Comparison of ENCODE assay signal across 11 cellular contexts in genomic region chr2:219460424-219460926, GRCh38. TPM values are rescaled to one million over a fixed set of nuclear protein-coding genes. Genes with fewer than 3 reads are reported as not detected.
DNase-seq lines count a peak whose midpoint lies in the region; ATAC-seq and TF ChIP-seq lines count a peak whose summit lies in the region.
"Had no signal": no experiment of that assay in that cellular context is flagged by ENCODE, and none has a peak within 500 bp of the region (broad histone marks: within the 10 kb centered on the region; RNA-seq: fewer than 3 reads in every experiment).

No MANE protein-coding gene starts in this region.

- H3K9ac ChIP-seq in H9 (ENCODE audit: extremely low read depth, insufficient read length, low read length) = no peak overlapping the region
- H3K9ac ChIP-seq in iPS-18a (ENCODE audit: low read length) = no peak overlapping the region

- no peaks in the 10 kb centered on the region; the same call in 1 of the 2 replicates for H3K4me1 ChIP-seq in H9 (ENCODE audit: insufficient read depth, low read length)
- peaks cover 27% of the 10 kb centered on the region for H3K4me1 ChIP-seq in iPS-18a (ENCODE audit: control insufficient read depth, low read depth, low read length)
- peaks cover 0 to 98% (median 88%) of the 10 kb centered on the region in 4 donors for H3K4me1 ChIP-seq in sigmoid colon

- no peaks in the 10 kb centered on the region for H4K20me1 ChIP-seq in H9 (ENCODE audit: control insufficient read depth, insufficient read depth, insufficient read length)

- TF ChIP-seq CTCF in H9 (conservative IDR thresholded peaks at IDR 0.05) (no peak), sigmoid colon (IDR thresholded peaks at IDR 0.05) (no peak)

- intact Hi-C loops in sigmoid colon (cut with DNase I) = loop anchor here (2.0 kb wide), 1 partner anchor 36 kb away; a partner anchor contains a TSS

- H3K27me3 ChIP-seq in H9 (ENCODE audit: insufficient read depth, low read length) (no peaks in the 10 kb centered on the region), iPS-18a (ENCODE audit: control insufficient read depth, insufficient read depth, low read length) (no peaks in the 10 kb centered on the region), sigmoid colon (no peaks in the 10 kb centered on the region)
- H3K27me3 ChIP-seq: SJSA1 had no signal

- no peak overlapping the region for H2AK5ac ChIP-seq in H9 (ENCODE audit: insufficient read length, low read length)

- DNase-seq in H9 (peak; percentile 85), anterior cingulate cortex (lab: John Stamatoyannopoulos, UW) (peak in 35 of 58 donors; percentile 4 to 54 (median 25)), sigmoid colon (peak; percentile 97), NCI-H2029 treated with DMSO at 0.1 percent for 48 hours (lab: John Stamatoyannopoulos, UW) (no peak), germinal center (ENCODE audit: low spot score) (no peak)
- no peak for DNase-seq in effector memory CD8-positive, alpha-beta T cell
- DNase-seq: lower lobe of right lung had no signal

- no peaks in the 10 kb centered on the region for H3K79me2 ChIP-seq in H9 (ENCODE audit: insufficient read depth, low read length)

- peaks cover 37 to 41% of the 10 kb centered on the region in 2 experiments for H3K4me1 Mint-ChIP-seq in H9
- H3K4me1 Mint-ChIP-seq in effector memory CD8-positive, alpha-beta T cell (ENCODE audit: low read depth in 2 of 2) = no peaks in the 10 kb centered on the region
- H3K4me1 Mint-ChIP-seq: activated naive CD4-positive, alpha-beta T cell treated with anti-CD3 and anti-CD28 coated beads, Interleukin-2, amount 50 U/mL, for 24 hours had no signal

- no peak overlapping the region for H2BK12ac ChIP-seq in H9 (ENCODE audit: insufficient read length, low read depth, low read length)

- no peak overlapping the region for H2BK15ac ChIP-seq in H9 (ENCODE audit: low read depth, low read length)

- H3K27ac ChIP-seq in H9 (ENCODE audit: insufficient read length, low read depth, low read length) (no peak overlapping the region), iPS-18a (ENCODE audit: low read length) (no peak overlapping the region), sigmoid colon (peak overlapping the region; percentile 96 to 99 (median 99))
- H3K27ac ChIP-seq: lower lobe of right lung, SJSA1 had no signal

- no peak overlapping the region for H2BK5ac ChIP-seq in H9 (ENCODE audit: insufficient read length, low read length)

- peaks cover 6 to 13% (median 9%) of the 10 kb centered on the region in 3 experiments for H3K36me3 Mint-ChIP-seq in H9 (ENCODE audit: insufficient read depth in 1 of 3, low read depth in 3 of 3)
- no peaks in the 10 kb centered on the region for H3K36me3 Mint-ChIP-seq in effector memory CD8-positive, alpha-beta T cell (ENCODE audit: insufficient read depth)
- H3K36me3 Mint-ChIP-seq: activated naive CD4-positive, alpha-beta T cell treated with anti-CD3 and anti-CD28 coated beads, Interleukin-2, amount 50 U/mL, for 24 hours had no signal

- peak overlapping the region; percentile 21 for H3K4me2 ChIP-seq in H9 (ENCODE audit: insufficient read depth, insufficient read length, low read length)

- H3K4ac ChIP-seq in H9 (ENCODE audit: low read depth, low read length) = no peak overlapping the region

- ATAC-seq in HG02884 (IDR thresholded peaks at IDR 0.05; ENCODE audit: unreplicated experiment) = no peak
- no peak for ATAC-seq in effector memory CD8-positive, alpha-beta T cell (replicated peaks)

- no peaks in the 10 kb centered on the region for H3K23me2 ChIP-seq in H9 (ENCODE audit: insufficient read length, low read depth, low read length, poor library complexity, severe bottlenecking)

- H3K56ac ChIP-seq in H9 (ENCODE audit: insufficient read length, low read depth, low read length) = no peak overlapping the region

- H3K9me3 ChIP-seq in H9 (ENCODE audit: control insufficient read depth, low read depth, low read length) (no peaks in the 10 kb centered on the region), iPS-18a (ENCODE audit: control insufficient read depth, low read depth, low read length) (no peaks in the 10 kb centered on the region), sigmoid colon (no peaks in the 10 kb centered on the region)
- H3K9me3 ChIP-seq: lower lobe of right lung, SJSA1 had no signal

- no CpG with 5 or more reads among the region's 18 CpGs for WGBS in H9 (ENCODE audit: extremely low coverage, insufficient read length, low lambda C conversion rate)
- WGBS in sigmoid colon, 2 donors = 57 to 74% methylated on average over 18 of the region's 18 CpGs

- H4K8ac ChIP-seq in H9 (replicated peaks; ENCODE audit: insufficient read length, low read depth, low read length) = no peak overlapping the region

- H3K18ac ChIP-seq in H9 (ENCODE audit: insufficient read length, low read depth, low read length) = no peak overlapping the region

- no peak overlapping the region for H2BK20ac ChIP-seq in H9 (ENCODE audit: low read depth, low read length, poor library complexity, severe bottlenecking)

- H4K91ac ChIP-seq in H9 (ENCODE audit: insufficient read length, low read depth, low read length) = no peak overlapping the region

- peak in 1 of 4 donors; percentile 74 for TF ChIP-seq EP300 in sigmoid colon (IDR thresholded peaks at IDR 0.05)

- H2AFZ ChIP-seq in H9 (ENCODE audit: low read length) = no peak overlapping the region

- H3K4me3 ChIP-seq in iPS-18a (ENCODE audit: low read length) (peak overlapping the region; percentile 37), sigmoid colon (peak overlapping the region; percentile 4 to 46 (median 38))
- H3K4me3 ChIP-seq: lower lobe of right lung, SJSA1 had no signal

- peaks cover 4% of the 10 kb centered on the region for H3K27me3 Mint-ChIP-seq in H9 (ENCODE audit: low read depth)
- H3K27me3 Mint-ChIP-seq in effector memory CD8-positive, alpha-beta T cell = peaks cover 6 to 30% of the 10 kb centered on the region in 2 donors
- H3K27me3 Mint-ChIP-seq: activated naive CD4-positive, alpha-beta T cell treated with anti-CD3 and anti-CD28 coated beads, Interleukin-2, amount 50 U/mL, for 24 hours had no signal

- no peak overlapping the region for H2BK120ac ChIP-seq in H9 (ENCODE audit: low read depth, low read length, poor library complexity, severe bottlenecking)

- H3K23ac ChIP-seq in H9 (ENCODE audit: insufficient read length, low read depth, low read length) = no peak overlapping the region

- H4K5ac ChIP-seq in H9 (ENCODE audit: insufficient read length, low read depth, low read length) = no peak overlapping the region

- no peaks in the 10 kb centered on the region; a peak in 1 of 5 replicates for H3K9me3 Mint-ChIP-seq in H9
- no peaks in the 10 kb centered on the region for H3K9me3 Mint-ChIP-seq in effector memory CD8-positive, alpha-beta T cell
- H3K9me3 Mint-ChIP-seq: activated naive CD4-positive, alpha-beta T cell treated with anti-CD3 and anti-CD28 coated beads, Interleukin-2, amount 50 U/mL, for 24 hours had no signal

- peak overlapping the region in 2 of 3 experiments; percentile 34 to 96; a peak in 2 of 7 replicates for H3K27ac Mint-ChIP-seq in H9
- no peak overlapping the region for H3K27ac Mint-ChIP-seq in effector memory CD8-positive, alpha-beta T cell
- H3K27ac Mint-ChIP-seq: activated naive CD4-positive, alpha-beta T cell treated with anti-CD3 and anti-CD28 coated beads, Interleukin-2, amount 50 U/mL, for 24 hours had no signal

- no peak overlapping the region for H3T11ph ChIP-seq in H9 (ENCODE audit: low read length)

- no peaks in the 10 kb centered on the region for H3K79me1 ChIP-seq in H9 (ENCODE audit: insufficient read depth, low read depth, low read length, poor library complexity, severe bottlenecking)

- H3K4me3 Mint-ChIP-seq in H9 = peak overlapping the region; percentile 12 to 71; a peak in 2 of 5 replicates
- H3K4me3 Mint-ChIP-seq in effector memory CD8-positive, alpha-beta T cell = no peak overlapping the region
- H3K4me3 Mint-ChIP-seq: activated naive CD4-positive, alpha-beta T cell treated with anti-CD3 and anti-CD28 coated beads, Interleukin-2, amount 50 U/mL, for 24 hours had no signal

- H3K14ac ChIP-seq in H9 (ENCODE audit: insufficient read depth, low read length) = no peak overlapping the region

- peak; percentile 39 to 67 for TF ChIP-seq POLR2A in sigmoid colon (IDR thresholded peaks at IDR 0.05)

- H3K36me3 ChIP-seq in iPS-18a (ENCODE audit: control insufficient read depth, low read depth, low read length) = no peaks in the 10 kb centered on the region
- H3K36me3 ChIP-seq in sigmoid colon = peaks cover 0 to 60% (median 22%) of the 10 kb centered on the region in 4 donors
- H3K36me3 ChIP-seq: lower lobe of right lung, SJSA1 had no signal

RNA-seq across cellular contexts. Expression of gene SPEG, which starts 25.8 kb away (rescaled TPM):
- total RNA-seq in H9 (2021) (23.7 and 25.2 TPM in 2 replicates), sigmoid colon (100 to 1,000 TPM; 123 to 321 (median 194) TPM)
- 10 to 100 TPM in 2 of 3 donors, 1 to 10 TPM in 1; 6.0 to 25.4 (median 13.4) TPM for polyA plus RNA-seq in sigmoid colon

RNA-seq across cellular contexts. Expression of gene GMPPA, which starts 38.2 kb away (rescaled TPM):
- total RNA-seq in H9 (2021) (32.0 and 34.5 TPM in 2 replicates), sigmoid colon (10 to 100 TPM; 13.9 to 24.7 (median 21.3) TPM)
- 10 to 100 TPM; 42.6 to 52.8 (median 44.2) TPM for polyA plus RNA-seq in sigmoid colon

RNA-seq across cellular contexts. Expression of gene DES, which starts 42.3 kb away (rescaled TPM):
- total RNA-seq in H9 (2021) (3.0 and 4.6 TPM in 2 replicates), sigmoid colon (over 10,000 TPM in 3 of 4 donors, 1,000 to 10,000 TPM in 1; 7,366 to 30,562 (median 13,340) TPM)
- 100 to 1,000 TPM in 2 of 3 donors, 10 to 100 TPM in 1; 35.1 to 264 (median 162) TPM for polyA plus RNA-seq in sigmoid colon

RNA-seq across cellular contexts. Expression of gene ASIC4, which starts 53.8 kb away (rescaled TPM):
- total RNA-seq in H9 (2021) (0.37 and 0.42 TPM in 2 replicates), sigmoid colon (under 1 TPM in 1 of 4 donors, not detected in 3; under 0.01 TPM)
- polyA plus RNA-seq in sigmoid colon = under 1 TPM in 1 of 3 donors, not detected in 2; 0.07 TPM
- total RNA-seq: SJSA1 had no signal

Comparison
In these comparisons a context has a peak if more than half of its experiments do, and no peak if none do; other contexts are left out.
1. DNase-seq: peak in H9 (single experiment), anterior cingulate cortex (35 of 58) and sigmoid colon (single experiment); none in NCI-H2029 treated with DMSO at 0.1 percent for 48 hours (single experiment), germinal center (single experiment) and effector memory CD8-positive, alpha-beta T cell (0 of 3).
2. H3K27ac ChIP-seq: peak in sigmoid colon (4 of 4); none in H9 (single experiment) and iPS-18a (single experiment).
3. H3K27ac Mint-ChIP-seq: peak in H9 (2 of 3); none in effector memory CD8-positive, alpha-beta T cell (0 of 2).
4. H3K4me3 Mint-ChIP-seq: peak in H9 (2 of 2); none in effector memory CD8-positive, alpha-beta T cell (0 of 2).
5. RNA of gene DES, which starts 42.3 kb away (total RNA-seq): 7,366 to 30,562 TPM in sigmoid colon; 3.0 to 4.6 TPM in H9; every median in the first group is over 1,000 times any median in the second.